12 cellular contexts compared by ENCODE assay signal in the genomic region with DNA sequence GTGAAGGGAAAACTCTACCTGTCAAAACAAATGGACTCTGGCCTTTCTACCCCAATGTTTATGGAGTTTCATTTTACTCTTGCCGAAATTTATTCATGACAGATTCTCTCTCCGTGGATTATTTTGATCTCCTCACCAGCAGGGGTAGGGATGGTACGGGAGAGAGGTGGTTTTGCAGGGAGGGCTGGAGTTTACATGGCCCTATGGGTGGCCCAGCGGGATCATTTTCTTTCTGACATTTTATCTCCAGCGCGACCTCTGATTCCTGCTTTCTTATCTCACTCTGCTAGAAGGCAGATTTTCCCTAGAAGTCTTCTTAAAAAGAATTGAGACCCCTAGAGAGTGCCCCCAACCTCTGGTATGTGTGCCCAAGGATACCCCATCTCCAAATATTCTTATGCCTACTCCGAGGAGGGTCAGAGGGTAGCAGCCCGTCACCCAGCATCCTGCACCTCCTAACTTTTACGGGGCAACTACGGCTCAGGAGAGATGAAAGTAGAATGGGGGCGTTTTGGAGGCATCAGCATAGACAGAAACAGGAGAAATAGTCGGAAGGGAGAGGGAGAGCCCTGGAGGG. TPM values are rescaled to one million over a fixed set of nuclear protein-coding genes. Genes with fewer than 3 reads are reported as not detected.
DNase-seq lines count a peak whose midpoint lies in the region; ATAC-seq and TF ChIP-seq lines count a peak whose summit lies in the region.
"Had no signal": no experiment of that assay in that cellular context is flagged by ENCODE, and none has a peak within 500 bp of the region (broad histone marks: within the 10 kb centered on the region; RNA-seq: fewer than 3 reads in every experiment).

No MANE protein-coding gene starts in this region.

- H3K4me1 ChIP-seq in naive thymus-derived CD4-positive, alpha-beta T cell (ENCODE audit: control insufficient read depth in 2 of 2, insufficient read depth in 2 of 2, low read length in 2 of 2), result peaks cover 49 to 52% of the 10 kb centered on the region in 2 donors

- peaks cover 14% of the 10 kb centered on the region for H3K36me3 Mint-ChIP-seq in Calu3 (ENCODE audit: insufficient read depth, unreplicated experiment)
- peaks cover under 1% of the 10 kb centered on the region for H3K36me3 Mint-ChIP-seq in activated naive CD8-positive, alpha-beta T cell treated with anti-CD3 and anti-CD28 coated beads for 36 hours
- peaks cover 0 to 6% (median 2%) of the 10 kb centered on the region in 5 donors for H3K36me3 Mint-ChIP-seq in naive thymus-derived CD4-positive, alpha-beta T cell

- H3K9me3 ChIP-seq in naive thymus-derived CD4-positive, alpha-beta T cell (ENCODE audit: control insufficient read depth in 2 of 3, low read length in 3 of 3), result no peaks in the 10 kb centered on the region
- H3K9me3 ChIP-seq: ascending aorta, neutrophil had no signal

- no peak for ATAC-seq in naive thymus-derived CD4-positive, alpha-beta T cell

- peak overlapping the region; percentile 69 for H3K4me3 Mint-ChIP-seq in Calu3 (ENCODE audit: low read depth, unreplicated experiment)
- peak overlapping the region; percentile 26 for H3K4me3 Mint-ChIP-seq in activated naive CD8-positive, alpha-beta T cell treated with anti-CD3 and anti-CD28 coated beads for 36 hours
- peak overlapping the region; percentile 35 to 64 (median 59) for H3K4me3 Mint-ChIP-seq in naive thymus-derived CD4-positive, alpha-beta T cell

- BruUV-seq in Calu3 (replicated peaks; lab: Mats Ljungman, UMichigan), result no TSS peak

- no peak overlapping the region for H3K27ac Mint-ChIP-seq in Calu3 (ENCODE audit: unreplicated experiment)
- H3K27ac Mint-ChIP-seq in activated naive CD8-positive, alpha-beta T cell treated with anti-CD3 and anti-CD28 coated beads for 36 hours, result no peak overlapping the region
- peak overlapping the region in 6 of 9 donors; percentile 5 to 74 (median 34) for H3K27ac Mint-ChIP-seq in naive thymus-derived CD4-positive, alpha-beta T cell

- H3K27me3 ChIP-seq in naive thymus-derived CD4-positive, alpha-beta T cell (ENCODE audit: control insufficient read depth in 2 of 2, insufficient read depth in 2 of 2, low read length in 2 of 2), result peaks cover 50 to 85% of the 10 kb centered on the region in 2 donors

- POLR2A ChIA-PET in naive thymus-derived CD4-positive, alpha-beta T cell (lab: Charles Lee), result interaction anchor here (0.5 kb wide), 1 partner anchor 1086 kb away, joined by 5 read pairs; no protein-coding TSS in a partner anchor

- no peaks in the 10 kb centered on the region for H3K36me3 ChIP-seq in naive thymus-derived CD4-positive, alpha-beta T cell (ENCODE audit: control insufficient read depth in 2 of 3, insufficient read depth in 3 of 3, low read length in 3 of 3)
- H3K36me3 ChIP-seq: ascending aorta, neutrophil had no signal

- intact Hi-C loops in Calu3 (cut with micrococcal nuclease; ENCODE audit: unreplicated experiment), result loop anchor here (10.0 kb wide), 1 partner anchor 710 kb away; no protein-coding TSS in a partner anchor
- intact Hi-C loops in naive thymus-derived CD4-positive, alpha-beta T cell (cut with micrococcal nuclease), result loop anchor here (1.0 to 10.0 kb wide), 3 partner anchors 8 to 170 kb away; no protein-coding TSS in a partner anchor

- peaks cover 35% of the 10 kb centered on the region for H3K4me1 Mint-ChIP-seq in Calu3 (ENCODE audit: low read depth, unreplicated experiment)
- H3K4me1 Mint-ChIP-seq in activated naive CD8-positive, alpha-beta T cell treated with anti-CD3 and anti-CD28 coated beads for 36 hours, result peaks cover 55% of the 10 kb centered on the region
- H3K4me1 Mint-ChIP-seq in naive thymus-derived CD4-positive, alpha-beta T cell, result peaks cover 36 to 80% (median 64%) of the 10 kb centered on the region in 7 donors

- no peak for TF ChIP-seq CTCF in Calu3 (IDR thresholded peaks at IDR 0.05; ENCODE audit: unreplicated experiment)

- DNase-seq in 8988T (peak; percentile 36), Calu3 (no peak), SHP77 treated with DMSO at 0.1 percent for 48 hours (lab: John Stamatoyannopoulos, UW) (no peak), NCI-H524 (lab: John Stamatoyannopoulos, UW) (no peak), NCI-H510A treated with DMSO at 0.1 percent for 48 hours (lab: John Stamatoyannopoulos, UW) (no peak), DMS 273 (lab: John Stamatoyannopoulos, UW; ENCODE audit: unreplicated experiment) (no peak)
- no peak for DNase-seq in activated naive CD8-positive, alpha-beta T cell treated with anti-CD3 and anti-CD28 coated beads for 36 hours
- DNase-seq in naive thymus-derived CD4-positive, alpha-beta T cell, result peak in 4 of 9 donors; percentile 6 to 21 (median 16)
- DNase-seq: stimulated activated CD4-positive, alpha-beta T cell treated with anti-CD3 and anti-CD28 coated beads, Interleukin-2, amount 100 ng/mL, for 24 hours had no signal

- no peak overlapping the region for H3K4me3 ChIP-seq in naive thymus-derived CD4-positive, alpha-beta T cell (ENCODE audit: low read length)

- H3K27ac ChIP-seq in naive thymus-derived CD4-positive, alpha-beta T cell (ENCODE audit: low read depth, low read length), result no peak overlapping the region
- H3K27ac ChIP-seq: ascending aorta, HL-60, neutrophil had no signal

- H3K9me3 Mint-ChIP-seq in Calu3 (ENCODE audit: low read depth, unreplicated experiment), result no peaks in the 10 kb centered on the region
- peaks cover under 1% of the 10 kb centered on the region for H3K9me3 Mint-ChIP-seq in activated naive CD8-positive, alpha-beta T cell treated with anti-CD3 and anti-CD28 coated beads for 36 hours
- H3K9me3 Mint-ChIP-seq in naive thymus-derived CD4-positive, alpha-beta T cell, result peaks cover 0 to 21% (median 4%) of the 10 kb centered on the region in 11 donors

- CTCF ChIA-PET in Calu3 (lab: Charles Lee), result no interaction called here
- CTCF ChIA-PET in naive thymus-derived CD4-positive, alpha-beta T cell (lab: Charles Lee), result no interaction called here

- peaks cover 95% of the 10 kb centered on the region for H3K27me3 Mint-ChIP-seq in Calu3 (ENCODE audit: unreplicated experiment)
- peaks cover 99% of the 10 kb centered on the region for H3K27me3 Mint-ChIP-seq in activated naive CD8-positive, alpha-beta T cell treated with anti-CD3 and anti-CD28 coated beads for 36 hours
- peaks cover 94 to 98% (median 97%) of the 10 kb centered on the region in 5 donors for H3K27me3 Mint-ChIP-seq in naive thymus-derived CD4-positive, alpha-beta T cell

RNA-seq across cellular contexts. Expression of a gene that starts 10.1 kb away (rescaled TPM):
- 5.0 and 8.2 TPM in 2 replicates for total RNA-seq in Calu3 (2022)
- 1 to 10 TPM; 8.4 to 8.8 TPM for total RNA-seq in activated naive CD8-positive, alpha-beta T cell treated with anti-CD3 and anti-CD28 coated beads for 36 hours
- 10 to 100 TPM; 31.2 to 60.1 (median 38.6) TPM for total RNA-seq in naive thymus-derived CD4-positive, alpha-beta T cell
- polyA plus RNA-seq in naive thymus-derived CD4-positive, alpha-beta T cell, result 10 to 100 TPM; 24.0 to 30.9 TPM
- total RNA-seq: ascending aorta had no signal

Comparison
In these comparisons a context has a peak if more than half of its experiments do, and no peak if none do; other contexts are left out.
1. H3K27ac Mint-ChIP-seq: peak in naive thymus-derived CD4-positive, alpha-beta T cell (6 of 9); none in Calu3 (single experiment) and activated naive CD8-positive, alpha-beta T cell treated with anti-CD3 and anti-CD28 coated beads for 36 hours (single experiment).
2. Peak in every context shown above with its lines, with median percentiles within 50 percentile points of each other: H3K4me3 Mint-ChIP-seq.